ENCODE assay signal across 8 cellular contexts in genomic region chr3:29171583-29171990, GRCh38.
DNase-seq lines count a peak whose midpoint lies in the region; ATAC-seq and TF ChIP-seq lines count a peak whose summit lies in the region.

No MANE protein-coding gene starts in this region.

- H3K14ac ChIP-seq in trophoblast cell (ENCODE audit: low read length) = no peak overlapping the region

- H3K27ac ChIP-seq in osteoblast (ENCODE audit: low read depth, low read length) (peak overlapping the region; percentile 32), trophoblast cell (ENCODE audit: low read depth, low read length) (no peak overlapping the region)

- H3K27ac Mint-ChIP-seq in effector memory CD8-positive, alpha-beta T cell = peak overlapping the region in 1 of 2 donors; percentile 32

- H3K36me3 Mint-ChIP-seq in effector memory CD8-positive, alpha-beta T cell (ENCODE audit: insufficient read depth) = peaks cover 3% of the 10 kb centered on the region

- no peak overlapping the region for H2BK5ac ChIP-seq in trophoblast cell (ENCODE audit: low read depth, low read length, poor library complexity)

- H3K4me3 Mint-ChIP-seq in effector memory CD8-positive, alpha-beta T cell = peak overlapping the region in 1 of 2 donors; percentile 33

- H3K4me1 Mint-ChIP-seq in effector memory CD8-positive, alpha-beta T cell (ENCODE audit: low read depth in 2 of 2) = peaks cover 0 to 3% of the 10 kb centered on the region in 2 donors

- no peaks in the 10 kb centered on the region for H3K79me2 ChIP-seq in Loucy (ENCODE audit: insufficient read depth, low read length)
- H3K79me2 ChIP-seq in osteoblast (ENCODE audit: insufficient read depth, low read length) = no peaks in the 10 kb centered on the region
- H3K79me2 ChIP-seq in trophoblast cell (ENCODE audit: control insufficient read depth, insufficient read depth, low read length, poor library complexity) = no peaks in the 10 kb centered on the region

- no peak overlapping the region for H2AK5ac ChIP-seq in trophoblast cell (ENCODE audit: low read length)

- no peaks in the 10 kb centered on the region for H3F3A ChIP-seq in Loucy (ENCODE audit: low read depth)

- H3K9me3 ChIP-seq in Loucy (ENCODE audit: insufficient read depth, low read depth, low read length) (no peaks in the 10 kb centered on the region), osteoblast (ENCODE audit: low read depth, low read length) (no peaks in the 10 kb centered on the region), trophoblast cell (ENCODE audit: insufficient read depth, low read depth, low read length) (no peaks in the 10 kb centered on the region)

- H3K9me3 Mint-ChIP-seq in effector memory CD8-positive, alpha-beta T cell = peaks cover 0 to 6% of the 10 kb centered on the region in 2 donors

- TF ChIP-seq CTCF in Loucy (conservative IDR thresholded peaks at IDR 0.05; ENCODE audit: low read length) = no peak
- no peak for TF ChIP-seq CTCF in osteoblast (IDR thresholded peaks at IDR 0.05; ENCODE audit: extremely low read depth, low read depth, low read length)

- H4K20me1 ChIP-seq in Loucy (ENCODE audit: insufficient read depth, low read length, poor library complexity, severe bottlenecking) (no peaks in the 10 kb centered on the region), osteoblast (ENCODE audit: insufficient read depth, low read length) (no peaks in the 10 kb centered on the region)

- H3K23ac ChIP-seq in trophoblast cell (ENCODE audit: low read length) = no peak overlapping the region

- H3K18ac ChIP-seq in trophoblast cell (ENCODE audit: low read length) = no peak overlapping the region

- H3K36me3 ChIP-seq in Loucy (ENCODE audit: insufficient read depth, low read length) (no peaks in the 10 kb centered on the region), osteoblast (ENCODE audit: insufficient read depth, low read length) (no peaks in the 10 kb centered on the region), trophoblast cell (ENCODE audit: control insufficient read depth in 1 of 2, insufficient read depth in 2 of 2, low read length in 2 of 2) (no peaks in the 10 kb centered on the region)

- ATAC-seq in GM18907 (IDR thresholded peaks at IDR 0.05; ENCODE audit: unreplicated experiment) = peak; percentile 82
- peak; percentile 35 for ATAC-seq in effector memory CD8-positive, alpha-beta T cell (replicated peaks)
- ATAC-seq in HG03521 (IDR thresholded peaks at IDR 0.05; ENCODE audit: unreplicated experiment) = no peak
- no peak for ATAC-seq in GM21825 (IDR thresholded peaks at IDR 0.05; ENCODE audit: unreplicated experiment)

- H4K12ac ChIP-seq in trophoblast cell (ENCODE audit: low read depth, low read length) = no peak overlapping the region

- H3K9me2 ChIP-seq in Loucy (replicated peaks; ENCODE audit: low read depth, low read length) = no peaks in the 10 kb centered on the region

- H3K9ac ChIP-seq in Loucy (ENCODE audit: low read depth, low read length, poor library complexity, severe bottlenecking) (no peak overlapping the region), trophoblast cell (ENCODE audit: low read length) (no peak overlapping the region)

- no peak overlapping the region for H3K4ac ChIP-seq in trophoblast cell (ENCODE audit: low read depth, low read length)

- peak overlapping the region; percentile 19 for H3K4me2 ChIP-seq in Loucy (ENCODE audit: low read depth, low read length, poor library complexity, severe bottlenecking)
- peak overlapping the region; percentile 9 for H3K4me2 ChIP-seq in osteoblast (ENCODE audit: insufficient read depth, low read length)
- no peak overlapping the region for H3K4me2 ChIP-seq in trophoblast cell (ENCODE audit: low read length)

- WGBS in trophoblast cell (ENCODE audit: extremely low coverage, insufficient coverage, insufficient read length) = no CpG with 5 or more reads among the region's 4 CpGs

- no peaks in the 10 kb centered on the region for H3K27me3 Mint-ChIP-seq in effector memory CD8-positive, alpha-beta T cell

- H2BK120ac ChIP-seq in trophoblast cell (ENCODE audit: insufficient read depth, low read length, poor library complexity) = no peak overlapping the region

- H3K4me3 ChIP-seq in Loucy (ENCODE audit: low read length, poor library complexity, severe bottlenecking) (no peak overlapping the region), osteoblast (ENCODE audit: insufficient read depth, low read length) (no peak overlapping the region), trophoblast cell (ENCODE audit: low read depth, low read length) (no peak overlapping the region)

- no peak for DNase-seq in effector memory CD8-positive, alpha-beta T cell
- DNase-seq in osteoblast (ENCODE audit: insufficient read length, low spot score, missing footprints) = no peak
- no peak for DNase-seq in CD1c-positive myeloid dendritic cell (ENCODE audit: extremely low spot score)
- DNase-seq in trophoblast cell = no peak

- H3K4me1 ChIP-seq in Loucy (ENCODE audit: insufficient read depth, low read length, poor library complexity, severe bottlenecking) = peaks cover 12% of the 10 kb centered on the region
- H3K4me1 ChIP-seq in osteoblast (ENCODE audit: insufficient read depth, low read length) = peaks cover 15% of the 10 kb centered on the region
- no peaks in the 10 kb centered on the region for H3K4me1 ChIP-seq in trophoblast cell (ENCODE audit: control insufficient read depth in 1 of 2, insufficient read depth in 2 of 2, low read length in 2 of 2)

- H2BK12ac ChIP-seq in trophoblast cell (ENCODE audit: low read length) = no peak overlapping the region

- no peaks in the 10 kb centered on the region for H3K79me1 ChIP-seq in trophoblast cell (ENCODE audit: low read length)

- no peak overlapping the region for H4K91ac ChIP-seq in trophoblast cell (ENCODE audit: low read depth, low read length)

- H3K27me3 ChIP-seq in Loucy (ENCODE audit: insufficient read depth, low read length, poor library complexity, severe bottlenecking) (no peaks in the 10 kb centered on the region), osteoblast (ENCODE audit: insufficient read depth, low read length) (no peaks in the 10 kb centered on the region), trophoblast cell (ENCODE audit: insufficient read depth, low read length) (no peaks in the 10 kb centered on the region)

- H2AFZ ChIP-seq in Loucy (ENCODE audit: low read length) (peak overlapping the region; percentile 72), osteoblast (ENCODE audit: low read length) (peak overlapping the region; percentile 81), trophoblast cell (ENCODE audit: insufficient read depth, low read length, poor library complexity) (no peak overlapping the region)

- H4K8ac ChIP-seq in trophoblast cell (ENCODE audit: low read depth, low read length) = no peak overlapping the region

Comparison
In these comparisons a context has a peak if more than half of its experiments do, and no peak if none do; other contexts are left out.
1. ATAC-seq: peak in GM18907 (single experiment) and effector memory CD8-positive, alpha-beta T cell (single experiment); none in HG03521 (single experiment) and GM21825 (single experiment).